ENCODE assay signal across 14 cellular contexts in the genomic region with DNA sequence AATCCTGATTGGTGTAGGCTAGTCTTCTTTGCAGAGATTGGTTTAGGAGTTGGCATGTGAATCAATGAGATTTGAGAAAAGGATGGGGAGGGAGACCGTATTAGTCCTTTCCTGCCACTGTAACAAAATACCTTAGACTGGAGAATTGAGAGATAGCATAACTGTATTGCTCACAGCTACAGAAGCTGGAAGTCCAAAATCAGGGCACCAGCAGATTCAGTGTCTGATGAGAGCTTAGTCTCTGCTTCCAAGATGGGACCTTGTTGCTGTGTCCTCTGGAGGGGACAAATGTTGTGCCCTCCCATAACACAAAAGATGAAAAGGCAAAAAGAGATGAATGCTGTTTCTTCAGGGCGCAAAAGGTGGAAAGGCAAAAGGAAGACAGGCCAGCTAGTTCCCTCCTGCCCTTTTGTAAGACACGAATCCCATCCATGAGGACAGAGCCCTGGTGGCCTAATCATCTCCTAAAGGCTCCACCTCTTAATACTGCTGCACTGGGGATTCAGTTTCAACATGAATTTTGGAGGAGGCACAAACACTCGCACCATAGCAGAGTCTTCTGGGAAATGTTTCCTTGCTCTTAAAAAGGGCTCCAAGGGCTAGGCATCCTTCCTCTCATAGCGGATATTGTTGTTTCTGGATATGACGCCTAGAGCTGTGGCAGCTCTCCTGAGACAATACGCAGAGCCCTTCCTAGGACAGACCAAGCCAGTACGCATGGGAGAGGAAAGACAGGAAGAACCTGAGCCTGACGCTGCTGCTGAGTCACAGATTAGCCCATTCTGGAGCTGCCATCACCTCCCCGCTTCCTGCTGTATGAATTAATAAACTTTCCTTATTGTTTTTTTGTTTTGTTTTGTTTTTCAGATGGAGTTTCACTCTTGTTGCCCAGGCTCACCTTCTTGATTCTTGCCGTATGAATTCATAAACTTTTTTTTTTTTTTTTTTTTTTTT.
A peak's percentile ranks its signal among the peaks of the same experiment; 100 is the strongest.
DNase-seq lines count a peak whose midpoint lies in the region; ATAC-seq and TF ChIP-seq lines count a peak whose summit lies in the region.
"Had no signal": no experiment of that assay in that cellular context is flagged by ENCODE, and none has a peak within 500 bp of the region (broad histone marks: within the 10 kb centered on the region; RNA-seq: fewer than 3 reads in every experiment).

No MANE protein-coding gene starts in this region.

- peaks cover 21% of the 10 kb centered on the region for H3K27me3 Mint-ChIP-seq in stimulated activated naive CD8-positive, alpha-beta T cell treated with anti-CD3 and anti-CD28 coated beads, Interleukin-15, amount 100 ng/mL, for 72 hours

- H3K27ac Mint-ChIP-seq in stimulated activated naive CD8-positive, alpha-beta T cell treated with anti-CD3 and anti-CD28 coated beads, Interleukin-15, amount 100 ng/mL, for 72 hours = no peak overlapping the region
- H3K27ac Mint-ChIP-seq: activated T-cell treated with anti-CD3 and anti-CD28 coated beads, Interleukin-2, amount 50 U/mL, for 24 hours had no signal

- no peak overlapping the region for H2AFZ ChIP-seq in parathyroid adenoma

- no peak overlapping the region for H3K4me3 Mint-ChIP-seq in stimulated activated naive CD8-positive, alpha-beta T cell treated with anti-CD3 and anti-CD28 coated beads, Interleukin-15, amount 100 ng/mL, for 72 hours
- H3K4me3 Mint-ChIP-seq: activated T-cell treated with anti-CD3 and anti-CD28 coated beads, Interleukin-2, amount 50 U/mL, for 24 hours had no signal

- H3K79me2 ChIP-seq in parathyroid adenoma = no peaks in the 10 kb centered on the region

- H3K4me2 ChIP-seq in parathyroid adenoma (ENCODE audit: low read length) = no peak overlapping the region

- H3K27ac ChIP-seq in adrenal gland (peak overlapping the region in 2 of 5 donors; percentile 45 to 57), parathyroid adenoma (peak overlapping the region; percentile 78)
- H3K27ac ChIP-seq: WERI-Rb-1 had no signal

- H3K36me3 ChIP-seq in adrenal gland (replicated peaks in 1 of 2) (no peaks in the 10 kb centered on the region), parathyroid adenoma (ENCODE audit: control insufficient read depth, insufficient read depth, low read length) (no peaks in the 10 kb centered on the region)
- H3K36me3 ChIP-seq: breast epithelium, tibial artery, WERI-Rb-1 had no signal

- H3K27me3 ChIP-seq in adrenal gland (no peaks in the 10 kb centered on the region), parathyroid adenoma (ENCODE audit: control insufficient read depth, insufficient read depth, low read length) (no peaks in the 10 kb centered on the region)
- H3K27me3 ChIP-seq: breast epithelium, tibial artery had no signal

- peak; percentile 84 to 92 for ATAC-seq in left cardiac atrium
- ATAC-seq in stimulated activated naive CD8-positive, alpha-beta T cell treated with anti-CD3 and anti-CD28 coated beads, Interleukin-15, amount 100 ng/mL, for 72 hours = no peak

- H3K9ac ChIP-seq in parathyroid adenoma = no peak overlapping the region

- H3K9me3 Mint-ChIP-seq in stimulated activated naive CD8-positive, alpha-beta T cell treated with anti-CD3 and anti-CD28 coated beads, Interleukin-15, amount 100 ng/mL, for 72 hours = peaks cover 7 to 16% of the 10 kb centered on the region in 2 donors

- TF ChIP-seq POLR2A in adrenal gland (IDR thresholded peaks at IDR 0.05) = no peak

- H3K4me3 ChIP-seq in adrenal gland (no peak overlapping the region), parathyroid adenoma (ENCODE audit: low read depth, low read length) (no peak overlapping the region)
- H3K4me3 ChIP-seq: breast epithelium, tibial artery had no signal

- WGBS in adrenal gland, 4 donors = 71 to 82% (median 76%) methylated on average over 10 to 11 of the region's 11 CpGs

- intact Hi-C loops in adrenal gland (cut with DNase I) = no loop called here
- intact Hi-C loops in left cardiac atrium (cut with DNase I) = no loop called here

- H3K9me3 ChIP-seq in adrenal gland (replicated peaks in 1 of 3) = no peaks in the 10 kb centered on the region
- no peaks in the 10 kb centered on the region for H3K9me3 ChIP-seq in parathyroid adenoma (ENCODE audit: control insufficient read depth, low read length)
- H3K9me3 ChIP-seq: breast epithelium had no signal

- peaks cover 21% of the 10 kb centered on the region for H3K4me1 Mint-ChIP-seq in stimulated activated naive CD8-positive, alpha-beta T cell treated with anti-CD3 and anti-CD28 coated beads, Interleukin-15, amount 100 ng/mL, for 72 hours

- H3K4me1 ChIP-seq in adrenal gland (replicated peaks in 1 of 2) = no peaks in the 10 kb centered on the region
- H3K4me1 ChIP-seq in parathyroid adenoma = no peaks in the 10 kb centered on the region
- H3K4me1 ChIP-seq: breast epithelium, tibial artery had no signal

- TF ChIP-seq CTCF in adrenal gland (IDR thresholded peaks at IDR 0.05) (no peak), parathyroid adenoma (IDR thresholded peaks at IDR 0.05) (no peak)

- DNase-seq in GDM1 (lab: John Stamatoyannopoulos, UW) = peak; percentile 56
- DNase-seq in adrenal gland = peak in 4 of 7 donors; percentile 17 to 70 (median 47)
- peak; percentile 61 for DNase-seq in left cardiac atrium
- no peak for DNase-seq in stimulated activated naive CD8-positive, alpha-beta T cell treated with anti-CD3 and anti-CD28 coated beads, Interleukin-15, amount 100 ng/mL, for 72 hours
- no peak for DNase-seq in cerebellar nuclear complex (lab: John Stamatoyannopoulos, UW)
- DNase-seq in NCI-H524 (lab: John Stamatoyannopoulos, UW) = no peak
- no peak for DNase-seq in T-helper 1 cell
- DNase-seq: activated T-cell treated with anti-CD3 and anti-CD28 coated beads, Interleukin-2, amount 50 U/mL, for 24 hours; DMS79; NCI-H345; WERI-Rb-1 had no signal

Comparison
In these comparisons a context has a peak if more than half of its experiments do, and no peak if none do; other contexts are left out.
1. DNase-seq: peak in GDM1 (single experiment), adrenal gland (4 of 7) and left cardiac atrium (single experiment); none in stimulated activated naive CD8-positive, alpha-beta T cell treated with anti-CD3 and anti-CD28 coated beads, Interleukin-15, amount 100 ng/mL, for 72 hours (0 of 2), cerebellar nuclear complex (0 of 2), NCI-H524 (0 of 2) and T-helper 1 cell (0 of 5).